ENCODE assay signal across 20 cellular contexts in genomic region chr4:148071009-148071408, GRCh38.
DNase-seq lines count a peak whose midpoint lies in the region; FAIRE-seq lines count a peak whose summit lies in the region.
"Had no signal": no experiment of that assay in that cellular context is flagged by ENCODE, and none has a peak within 500 bp of the region (broad histone marks: within the 10 kb centered on the region; RNA-seq: fewer than 3 reads in every experiment).

No MANE protein-coding gene starts in this region.

- H2BK120ac ChIP-seq in mesendoderm (ENCODE audit: low read depth, low read length) = no peak overlapping the region

- no peak overlapping the region for H3K4me3 ChIP-seq in mesendoderm (ENCODE audit: low read length)
- H3K4me3 ChIP-seq: K562 had no signal

- in situ Hi-C loops in ACHN (cut with HindIII; ENCODE audit: low pct_ligation_motif_present, low pct_unique_long_range_greater_than_20kb, low sequenced_read_pairs) = no loop called here

- H3K79me1 ChIP-seq in mesendoderm (ENCODE audit: low read length) = no peaks in the 10 kb centered on the region

- H3K9ac ChIP-seq in mesendoderm (ENCODE audit: low read length) = no peak overlapping the region

- H3K18ac ChIP-seq in mesendoderm (ENCODE audit: low read length) = no peak overlapping the region

- H2AK5ac ChIP-seq in mesendoderm (ENCODE audit: low read length) = no peak overlapping the region

- H3K36me3 ChIP-seq in mesendoderm (ENCODE audit: control insufficient read depth, insufficient read depth, low read length) = no peaks in the 10 kb centered on the region

- H2BK15ac ChIP-seq in mesendoderm (replicated peaks; ENCODE audit: low read depth) = no peak overlapping the region

- no peak overlapping the region for H3K4ac ChIP-seq in mesendoderm (ENCODE audit: low read depth, low read length)

- no peak overlapping the region for H3K56ac ChIP-seq in mesendoderm (ENCODE audit: low read length)

- WGBS in mesendoderm (ENCODE audit: extremely low coverage, insufficient coverage, low lambda C conversion rate) = no CpG with 5 or more reads among the region's 4 CpGs

- DNase-seq in ACHN = peak; percentile 38
- peak; percentile 3 for DNase-seq in RCC 7860 (ENCODE audit: low spot score)
- peak; percentile 72 for DNase-seq in glomerular visceral epithelial cell (ENCODE audit: extremely low spot score)
- DNase-seq in mesendoderm = peak; percentile 48
- no peak for DNase-seq in activated T-cell treated with anti-CD3 and anti-CD28 coated beads, Interleukin-2, amount 50 U/mL, for 48 hours
- no peak for DNase-seq in DMS 273 (lab: John Stamatoyannopoulos, UW; ENCODE audit: unreplicated experiment)
- DNase-seq in stimulated activated CD4-positive, alpha-beta T cell treated with anti-CD3 and anti-CD28 coated beads, Interleukin-4, amount 100 ng/mL, for 24 hours = no peak
- DNase-seq in activated CD4-positive, CD25-positive, alpha-beta regulatory T cell (lab: John Stamatoyannopoulos, UW) = no peak
- DNase-seq: C1 segment of cervical spinal cord; NCI-H1105 treated with DMSO at 0.1 percent for 48 hours; NCI-H1694; NCI-H2081 treated with DMSO at 0.1 percent for 48 hours; NCI-H510A; NCI-H748 treated with DMSO at 0.1 percent for 48 hours; NK-92 treated with Interleukin-12 subunit alpha and Interleukin-12 subunit beta, amount 100 ng/mL, for 24 hours; RPMI8226; SIG-M5 had no signal

- no peaks in the 10 kb centered on the region for H3K4me1 ChIP-seq in mesendoderm (ENCODE audit: control insufficient read depth, low read depth, low read length)

- no peak overlapping the region for H3K23ac ChIP-seq in mesendoderm (ENCODE audit: low read length)

- FAIRE-seq in RCC 7860 (lab: Jason Lieb, UNC) = no peak
- FAIRE-seq: G401.6, H1, K562 had no signal

- no peaks in the 10 kb centered on the region for H3K79me2 ChIP-seq in mesendoderm (ENCODE audit: control insufficient read depth, insufficient read depth, low read length)

- no peak overlapping the region for H3K27ac ChIP-seq in mesendoderm (ENCODE audit: low read depth, low read length)

- no peak overlapping the region for H4K8ac ChIP-seq in mesendoderm (ENCODE audit: low read depth, low read length)

- H4K5ac ChIP-seq in mesendoderm (ENCODE audit: low read length) = no peak overlapping the region

- no peak overlapping the region for H3K4me2 ChIP-seq in mesendoderm (ENCODE audit: low read length)

- no peak overlapping the region for H2BK5ac ChIP-seq in mesendoderm (ENCODE audit: low read length)

- H3K27me3 ChIP-seq in mesendoderm (ENCODE audit: insufficient read depth, low read length, poor library complexity) = no peaks in the 10 kb centered on the region

Comparison
In these comparisons a context has a peak if more than half of its experiments do, and no peak if none do; other contexts are left out.
1. DNase-seq: peak in ACHN (single experiment), RCC 7860 (single experiment), glomerular visceral epithelial cell (single experiment) and mesendoderm (single experiment); none in activated T-cell treated with anti-CD3 and anti-CD28 coated beads, Interleukin-2, amount 50 U/mL, for 48 hours (0 of 2), DMS 273 (single experiment), stimulated activated CD4-positive, alpha-beta T cell treated with anti-CD3 and anti-CD28 coated beads, Interleukin-4, amount 100 ng/mL, for 24 hours (single experiment) and activated CD4-positive, CD25-positive, alpha-beta regulatory T cell (0 of 4).